ENCODE assay signal across 23 cellular contexts in the genomic region with DNA sequence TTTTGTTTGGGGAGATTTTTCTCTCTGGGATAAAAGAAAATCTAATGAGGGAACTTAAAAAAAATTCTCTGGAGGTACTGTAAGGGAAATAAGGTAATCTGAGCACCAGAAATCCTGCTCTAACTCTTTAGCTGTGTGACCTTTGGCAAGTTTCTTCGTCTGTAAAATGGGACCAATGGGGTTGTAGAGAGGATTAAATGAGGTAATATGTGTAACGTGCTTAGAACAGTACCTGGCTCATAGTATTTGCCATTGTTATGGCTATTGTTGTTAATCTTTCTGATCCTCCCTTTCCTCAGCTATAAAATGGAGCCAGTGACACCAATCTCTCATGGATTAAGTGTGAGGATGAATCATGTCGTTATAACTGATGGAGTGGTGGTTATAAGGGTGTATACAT. TPM values are rescaled to one million over a fixed set of nuclear protein-coding genes. Genes with fewer than 3 reads are reported as not detected.
"Had no signal": no experiment of that assay in that cellular context is flagged by ENCODE, and none has a peak within 500 bp of the region (broad histone marks: within the 10 kb centered on the region; RNA-seq: fewer than 3 reads in every experiment).

No MANE protein-coding gene starts in this region.

- ATAC-seq: activated CD8-positive, alpha-beta memory T cell treated with anti-CD3 and anti-CD28 coated beads, Interleukin-2, amount 10 ng/mL, durations not matched to agents 7 days and 5 days; activated T-cell treated with anti-CD3 and anti-CD28 coated beads, Interleukin-2, amount 50 U/mL, for 4 hours; T-helper 17 cell had no signal

- H3K36me3 Mint-ChIP-seq: activated CD8-positive, alpha-beta memory T cell treated with anti-CD3 and anti-CD28 coated beads, Interleukin-2, amount 10 ng/mL, durations not matched to agents 7 days and 5 days; activated naive CD8-positive, alpha-beta T cell had no signal

- H3K4me1 Mint-ChIP-seq: activated CD4-positive, alpha-beta T cell treated with anti-CD3 and anti-CD28 coated beads, Interleukin-2, amount 10 ng/mL, durations not matched to agents 24 days and 14 days; activated CD8-positive, alpha-beta memory T cell treated with anti-CD3 and anti-CD28 coated beads, Interleukin-2, amount 10 ng/mL, durations not matched to agents 7 days and 5 days had no signal

- DNase-seq: activated B cell treated with CpG ODN at 0.5 μM for 24 hours; activated CD4-positive, alpha-beta T cell treated with anti-CD3 and anti-CD28 coated beads for 1 hour; activated CD4-positive, alpha-beta T cell treated with anti-CD3 and anti-CD28 coated beads, Interleukin-2, amount 10 ng/mL, durations not matched to agents 24 days and 14 days; activated CD4-positive, alpha-beta T cell treated with anti-CD3 and anti-CD28 coated beads, Interleukin-2, amount 50 U/mL, for 48 hours; activated CD8-positive, alpha-beta memory T cell treated with anti-CD3 and anti-CD28 coated beads, Interleukin-2, amount 10 ng/mL, durations not matched to agents 7 days and 5 days; activated gamma-delta T cell; activated naive CD4-positive, alpha-beta T cell treated with anti-CD3 and anti-CD28 coated beads for 36 hours; activated T-cell treated with anti-CD3 and anti-CD28 coated beads, Interleukin-2, amount 50 U/mL, for 4 hours; NCI-H1417 treated with DMSO at 0.1 percent for 48 hours; NCI-H2029; NCI-H2107; NCI-H226; NCI-H526; SIG-M5; T-helper 17 cell; T-helper 9 cell had no signal

- H3K9me3 Mint-ChIP-seq: activated B cell treated with CpG ODN at 0.5 μM for 24 hours; activated CD4-positive, alpha-beta T cell treated with anti-CD3 and anti-CD28 coated beads, Interleukin-2, amount 10 ng/mL, durations not matched to agents 24 days and 14 days; activated naive CD4-positive, alpha-beta T cell treated with anti-CD3 and anti-CD28 coated beads for 36 hours; activated T-cell treated with anti-CD3 and anti-CD28 coated beads, Interleukin-2, amount 50 U/mL, for 4 hours had no signal

- H3K27ac ChIP-seq: KMS-11 had no signal

- H3K4me3 Mint-ChIP-seq: activated B cell treated with CpG ODN at 0.5 μM for 24 hours; activated CD4-positive, alpha-beta T cell treated with anti-CD3 and anti-CD28 coated beads, Interleukin-2, amount 10 ng/mL, durations not matched to agents 24 days and 14 days; activated CD8-positive, alpha-beta memory T cell treated with anti-CD3 and anti-CD28 coated beads, Interleukin-2, amount 10 ng/mL, durations not matched to agents 7 days and 5 days; activated naive CD4-positive, alpha-beta T cell treated with anti-CD3 and anti-CD28 coated beads for 36 hours; activated naive CD8-positive, alpha-beta T cell; activated T-cell treated with anti-CD3 and anti-CD28 coated beads, Interleukin-2, amount 50 U/mL, for 4 hours; T-helper 17 cell had no signal

- H3K4me2 ChIP-seq: KMS-11 had no signal

- H3K27ac Mint-ChIP-seq: activated B cell treated with CpG ODN at 0.5 μM for 24 hours; activated CD4-positive, alpha-beta T cell treated with anti-CD3 and anti-CD28 coated beads, Interleukin-2, amount 10 ng/mL, durations not matched to agents 24 days and 14 days; activated CD8-positive, alpha-beta memory T cell treated with anti-CD3 and anti-CD28 coated beads, Interleukin-2, amount 10 ng/mL, durations not matched to agents 7 days and 5 days; activated naive CD4-positive, alpha-beta T cell treated with anti-CD3 and anti-CD28 coated beads for 36 hours; activated naive CD8-positive, alpha-beta T cell; T-helper 17 cell had no signal

RNA-seq across cellular contexts. Expression of a gene that starts 0.8 kb away (rescaled TPM):
- total RNA-seq: activated CD8-positive, alpha-beta memory T cell treated with anti-CD3 and anti-CD28 coated beads, Interleukin-2, amount 10 ng/mL, durations not matched to agents 7 days and 5 days; activated naive CD4-positive, alpha-beta T cell treated with anti-CD3 and anti-CD28 coated beads for 36 hours; cardiac septum; MCF 10A; NCI-H460; OCI-LY7; RPMI7951; T-helper 17 cell had no signal
